ENCODE assay signal across 7 cellular contexts in the genomic region with DNA sequence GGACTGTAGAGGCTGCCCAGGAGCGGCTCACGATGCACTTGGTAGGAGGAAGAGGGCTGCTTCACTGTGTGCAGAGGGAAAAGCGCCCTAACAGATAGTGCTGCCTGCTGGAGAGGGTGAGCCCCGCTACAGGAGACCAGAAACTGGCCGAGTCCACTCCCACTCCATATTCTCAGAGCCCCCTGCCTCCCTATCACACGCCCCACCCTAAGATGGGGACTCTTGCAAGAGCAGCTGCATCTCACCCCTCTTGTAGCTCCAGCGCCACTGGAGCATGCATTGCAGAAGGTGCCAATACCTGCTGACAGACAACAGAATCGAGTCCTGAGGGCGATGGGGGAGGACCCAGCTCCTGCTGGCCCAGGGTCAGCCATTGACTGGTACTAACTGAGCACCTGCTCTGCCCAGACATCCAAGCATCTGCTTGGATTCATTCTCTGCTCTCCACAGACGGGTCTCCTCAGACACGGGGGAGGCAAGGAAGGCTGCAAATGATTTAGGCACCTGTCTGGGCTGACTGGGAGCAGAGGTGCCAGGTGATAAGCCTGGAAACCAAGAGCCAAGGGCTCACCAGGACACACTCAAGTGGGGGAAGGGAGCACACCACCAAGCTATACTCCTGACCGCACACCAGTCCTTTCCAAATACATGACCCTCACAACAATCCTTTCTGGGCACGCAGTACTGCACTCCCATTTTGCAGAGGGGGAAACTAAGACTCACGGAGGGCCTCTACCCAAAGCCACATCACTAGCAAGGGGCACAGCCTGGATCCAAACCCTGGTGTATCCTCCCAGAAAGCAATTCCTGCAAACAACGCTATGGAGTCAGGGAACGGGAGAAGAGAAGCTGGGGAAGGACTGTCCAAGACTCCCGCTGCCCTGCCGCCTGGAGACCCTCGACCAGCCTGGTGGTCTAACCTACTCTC. TPM values are rescaled to one million over a fixed set of nuclear protein-coding genes. Genes with fewer than 3 reads are reported as not detected.
DNase-seq lines count a peak whose midpoint lies in the region; ATAC-seq lines count a peak whose summit lies in the region.

No MANE protein-coding gene starts in this region.

- H3K4me1 ChIP-seq in HUES48 (ENCODE audit: control insufficient read depth, insufficient read depth, low read length) = peaks cover 14% of the 10 kb centered on the region

- intact Hi-C loops in activated CD4-positive, alpha-beta memory T cell treated with anti-CD3 and anti-CD28 coated beads for 36 hours (cut with micrococcal nuclease) = loop anchor here (10.0 kb wide), 2 partner anchors 332 to 692 kb away; a partner anchor contains a TSS
- intact Hi-C loops in posterior vena cava (cut with DNase I) = no loop called here

- no peaks in the 10 kb centered on the region for H3K9me3 Mint-ChIP-seq in activated CD4-positive, alpha-beta memory T cell treated with anti-CD3 and anti-CD28 coated beads for 36 hours
- H3K9me3 Mint-ChIP-seq in stimulated activated naive B cell treated with anti-CD40 and anti-IgM and Interleukin-4, amounts not matched to agents 10 μg/mL and 1 μg/mL and 100 μg/mL, for 72 hours = no peaks in the 10 kb centered on the region

- no peaks in the 10 kb centered on the region for H3K36me3 ChIP-seq in HUES48 (ENCODE audit: control insufficient read depth, insufficient read depth, low read length)

- POLR2A ChIA-PET in activated CD4-positive, alpha-beta memory T cell treated with anti-CD3 and anti-CD28 coated beads for 36 hours (lab: Charles Lee) = interaction anchor here (1.7 to 3.4 kb wide), 2 partner anchors 45 to 93 kb away, joined by 5 to 15 read pairs; a partner anchor contains a TSS

- no peaks in the 10 kb centered on the region for H3K27me3 ChIP-seq in HUES48 (ENCODE audit: control insufficient read depth, insufficient read depth, low read length)

- H3K27me3 Mint-ChIP-seq in activated CD4-positive, alpha-beta memory T cell treated with anti-CD3 and anti-CD28 coated beads for 36 hours = no peaks in the 10 kb centered on the region
- H3K27me3 Mint-ChIP-seq in stimulated activated naive B cell treated with anti-CD40 and anti-IgM and Interleukin-4, amounts not matched to agents 10 μg/mL and 1 μg/mL and 100 μg/mL, for 72 hours = no peaks in the 10 kb centered on the region

- CTCF ChIA-PET in activated CD4-positive, alpha-beta memory T cell treated with anti-CD3 and anti-CD28 coated beads for 36 hours (lab: Charles Lee) = interaction anchor here (0.8 to 2.4 kb wide), 5 partner anchors 28 to 472 kb away, joined by 3 to 7 read pairs (median 4); a partner anchor contains a TSS

- H3K4me1 Mint-ChIP-seq in activated CD4-positive, alpha-beta memory T cell treated with anti-CD3 and anti-CD28 coated beads for 36 hours (ENCODE audit: low read depth) = peaks cover 44% of the 10 kb centered on the region
- H3K4me1 Mint-ChIP-seq in stimulated activated naive B cell treated with anti-CD40 and anti-IgM and Interleukin-4, amounts not matched to agents 10 μg/mL and 1 μg/mL and 100 μg/mL, for 72 hours = peaks cover 50 to 67% of the 10 kb centered on the region in 2 donors

- no peaks in the 10 kb centered on the region for H3K36me3 Mint-ChIP-seq in activated CD4-positive, alpha-beta memory T cell treated with anti-CD3 and anti-CD28 coated beads for 36 hours
- peaks cover 0 to 4% of the 10 kb centered on the region in 2 donors for H3K36me3 Mint-ChIP-seq in stimulated activated naive B cell treated with anti-CD40 and anti-IgM and Interleukin-4, amounts not matched to agents 10 μg/mL and 1 μg/mL and 100 μg/mL, for 72 hours

- H3K27ac ChIP-seq in HUES48 (ENCODE audit: low read depth, low read length) = no peak overlapping the region

- H3K9ac ChIP-seq in HUES48 (ENCODE audit: low read depth, low read length) = peak overlapping the region; percentile 8

- no peaks in the 10 kb centered on the region for H3K9me3 ChIP-seq in HUES48 (ENCODE audit: control insufficient read depth, insufficient read depth, low read length)

- H3K27ac Mint-ChIP-seq in activated CD4-positive, alpha-beta memory T cell treated with anti-CD3 and anti-CD28 coated beads for 36 hours = peak overlapping the region; percentile 23
- H3K27ac Mint-ChIP-seq in stimulated activated naive B cell treated with anti-CD40 and anti-IgM and Interleukin-4, amounts not matched to agents 10 μg/mL and 1 μg/mL and 100 μg/mL, for 72 hours = peak overlapping the region; percentile 97

- peak; percentile 13 for DNase-seq in activated CD4-positive, alpha-beta memory T cell treated with anti-CD3 and anti-CD28 coated beads for 36 hours
- no peak for DNase-seq in stimulated activated naive B cell treated with anti-CD40 and anti-IgM and Interleukin-4, amounts not matched to agents 10 μg/mL and 1 μg/mL and 100 μg/mL, for 72 hours
- DNase-seq in NCI-H446 (lab: John Stamatoyannopoulos, UW) (no peak), NCI-H748 (lab: John Stamatoyannopoulos, UW; ENCODE audit: unreplicated experiment) (no peak), posterior vena cava (ENCODE audit: low spot score) (no peak)

- H3K4me3 Mint-ChIP-seq in activated CD4-positive, alpha-beta memory T cell treated with anti-CD3 and anti-CD28 coated beads for 36 hours = peak overlapping the region; percentile 91
- H3K4me3 Mint-ChIP-seq in stimulated activated naive B cell treated with anti-CD40 and anti-IgM and Interleukin-4, amounts not matched to agents 10 μg/mL and 1 μg/mL and 100 μg/mL, for 72 hours = peak overlapping the region; percentile 98 to 99

- H3K4me3 ChIP-seq in HUES48 (ENCODE audit: low read depth, low read length) (peak overlapping the region; percentile 97), iPS-11a (ENCODE audit: low read depth, low read length) (peak overlapping the region; percentile 94)

- ATAC-seq in stimulated activated naive B cell treated with anti-CD40 and anti-IgM and Interleukin-4, amounts not matched to agents 10 μg/mL and 1 μg/mL and 100 μg/mL, for 72 hours (replicated peaks) = no peak

RNA-seq across cellular contexts. Expression of a gene that starts 1.6 kb away (rescaled TPM):
- total RNA-seq in activated CD4-positive, alpha-beta memory T cell treated with anti-CD3 and anti-CD28 coated beads for 36 hours = 10 to 100 TPM; 16.5 to 17.2 TPM
- 10 to 100 TPM; 27.4 to 40.2 TPM for total RNA-seq in posterior vena cava
